8 cellular contexts compared by ENCODE assay signal in genomic region chr11:130315354-130315970, GRCh38. TPM values are rescaled to one million over a fixed set of nuclear protein-coding genes. Genes with fewer than 3 reads are reported as not detected.
DNase-seq lines count a peak whose midpoint lies in the region; ATAC-seq and TF ChIP-seq lines count a peak whose summit lies in the region.

No MANE protein-coding gene starts in this region.

- DNase-seq in NCI-H2029 (lab: John Stamatoyannopoulos, UW) (peak; percentile 24), NCI-H2029 treated with DMSO at 0.1 percent for 48 hours (lab: John Stamatoyannopoulos, UW) (no peak), mucosa of descending colon (peak; percentile 48 to 80 (median 70)), AG08395 (ENCODE audit: low spot score) (no peak)
- peak; percentile 84 for DNase-seq in activated CD4-positive, alpha-beta T cell treated with anti-CD3 and anti-CD28 coated beads, Interleukin-2, amount 10 ng/mL, durations not matched to agents 24 days and 14 days
- DNase-seq in stimulated activated effector memory CD8-positive, alpha-beta T cell treated with anti-CD3 and anti-CD28 coated beads, Interleukin-12 subunit alpha, Interleukin-12 subunit beta, amount 100 ng/mL, for 72 hours (ENCODE audit: low spot score in 2 of 2): peak; percentile 42 to 71

- H3K4me1 Mint-ChIP-seq in activated CD4-positive, alpha-beta T cell treated with anti-CD3 and anti-CD28 coated beads, Interleukin-2, amount 10 ng/mL, durations not matched to agents 24 days and 14 days: peaks cover 32% of the 10 kb centered on the region
- H3K4me1 Mint-ChIP-seq in stimulated activated effector memory CD8-positive, alpha-beta T cell treated with anti-CD3 and anti-CD28 coated beads, Interleukin-12 subunit alpha, Interleukin-12 subunit beta, amount 100 ng/mL, for 72 hours: peaks cover 34% of the 10 kb centered on the region

- H3K4me3 ChIP-seq in duodenal mucosa (ENCODE audit: low read depth in 1 of 2, low read length in 2 of 2) (peak overlapping the region; percentile 67 to 77), mucosa of descending colon (no peak overlapping the region)

- H3K27ac ChIP-seq in duodenal mucosa (ENCODE audit: low read depth, low read length): peak overlapping the region; percentile 63

- peaks cover 3% of the 10 kb centered on the region for H3K27me3 Mint-ChIP-seq in activated CD4-positive, alpha-beta T cell treated with anti-CD3 and anti-CD28 coated beads, Interleukin-2, amount 10 ng/mL, durations not matched to agents 24 days and 14 days

- intact Hi-C loops in activated CD4-positive, alpha-beta T cell treated with anti-CD3 and anti-CD28 coated beads, Interleukin-2, amount 10 ng/mL, durations not matched to agents 24 days and 14 days (cut with micrococcal nuclease): loop anchor here (1.0 to 10.0 kb wide), 6 partner anchors 25 to 601 kb away; partner anchors contain the start of genes NFRKB and SNX19
- intact Hi-C loops in mucosa of descending colon (cut with DNase I, micrococcal nuclease): no loop called here

- peaks cover 5% of the 10 kb centered on the region for H3K36me3 Mint-ChIP-seq in activated CD4-positive, alpha-beta T cell treated with anti-CD3 and anti-CD28 coated beads, Interleukin-2, amount 10 ng/mL, durations not matched to agents 24 days and 14 days (ENCODE audit: low read depth)
- H3K36me3 Mint-ChIP-seq in stimulated activated effector memory CD8-positive, alpha-beta T cell treated with anti-CD3 and anti-CD28 coated beads, Interleukin-12 subunit alpha, Interleukin-12 subunit beta, amount 100 ng/mL, for 72 hours: peaks cover 23% of the 10 kb centered on the region

- peak overlapping the region; percentile 21 to 66 for H3K9ac ChIP-seq in duodenal mucosa (ENCODE audit: low read depth in 1 of 2, low read length in 2 of 2)

- H3K9me3 ChIP-seq in duodenal mucosa (ENCODE audit: control insufficient read depth in 1 of 2, low read length in 2 of 2) (no peaks in the 10 kb centered on the region), mucosa of descending colon (no peaks in the 10 kb centered on the region)

- H3K9me3 Mint-ChIP-seq in activated CD4-positive, alpha-beta T cell treated with anti-CD3 and anti-CD28 coated beads, Interleukin-2, amount 10 ng/mL, durations not matched to agents 24 days and 14 days: no peaks in the 10 kb centered on the region
- no peaks in the 10 kb centered on the region for H3K9me3 Mint-ChIP-seq in stimulated activated effector memory CD8-positive, alpha-beta T cell treated with anti-CD3 and anti-CD28 coated beads, Interleukin-12 subunit alpha, Interleukin-12 subunit beta, amount 100 ng/mL, for 72 hours

- peak overlapping the region; percentile 90 for H3K4me3 Mint-ChIP-seq in activated CD4-positive, alpha-beta T cell treated with anti-CD3 and anti-CD28 coated beads, Interleukin-2, amount 10 ng/mL, durations not matched to agents 24 days and 14 days
- peak overlapping the region; percentile 87 for H3K4me3 Mint-ChIP-seq in stimulated activated effector memory CD8-positive, alpha-beta T cell treated with anti-CD3 and anti-CD28 coated beads, Interleukin-12 subunit alpha, Interleukin-12 subunit beta, amount 100 ng/mL, for 72 hours

- H3K27me3 ChIP-seq in duodenal mucosa (ENCODE audit: control insufficient read depth in 1 of 2, insufficient read depth in 2 of 2, low read length in 2 of 2): no peaks in the 10 kb centered on the region

- peak overlapping the region; percentile 95 for H3K27ac Mint-ChIP-seq in activated CD4-positive, alpha-beta T cell treated with anti-CD3 and anti-CD28 coated beads, Interleukin-2, amount 10 ng/mL, durations not matched to agents 24 days and 14 days
- H3K27ac Mint-ChIP-seq in stimulated activated effector memory CD8-positive, alpha-beta T cell treated with anti-CD3 and anti-CD28 coated beads, Interleukin-12 subunit alpha, Interleukin-12 subunit beta, amount 100 ng/mL, for 72 hours: peak overlapping the region; percentile 97

- H3K4me1 ChIP-seq in duodenal mucosa (ENCODE audit: control insufficient read depth in 1 of 2, insufficient read depth in 2 of 2, low read length in 2 of 2) (peaks cover 4 to 23% of the 10 kb centered on the region in 2 donors), mucosa of descending colon (ENCODE audit: low read depth) (no peaks in the 10 kb centered on the region)

- H3K36me3 ChIP-seq in duodenal mucosa (ENCODE audit: control insufficient read depth in 1 of 2, insufficient read depth in 2 of 2, low read length in 2 of 2): no peaks in the 10 kb centered on the region
- no peaks in the 10 kb centered on the region for H3K36me3 ChIP-seq in mucosa of descending colon (ENCODE audit: low read depth)

- ATAC-seq in HG03439 (IDR thresholded peaks at IDR 0.05; ENCODE audit: unreplicated experiment) (peak; percentile 31), mucosa of descending colon (peak; percentile 31)
- ATAC-seq in stimulated activated effector memory CD8-positive, alpha-beta T cell treated with anti-CD3 and anti-CD28 coated beads, Interleukin-12 subunit alpha, Interleukin-12 subunit beta, amount 100 ng/mL, for 72 hours: peak; percentile 70

- no peak for TF ChIP-seq CTCF in mucosa of descending colon (IDR thresholded peaks at IDR 0.05)

RNA-seq across cellular contexts. Expression of gene ZBTB44, which starts 0.7 kb away (rescaled TPM):
- 33.1 and 36.0 TPM in 2 replicates for total RNA-seq in activated CD4-positive, alpha-beta T cell treated with anti-CD3 and anti-CD28 coated beads, Interleukin-2, amount 10 ng/mL, durations not matched to agents 24 days and 14 days
- total RNA-seq in mucosa of descending colon: 10 to 100 TPM; 26.5 to 56.8 (median 32.4) TPM

Comparison
In these comparisons a context has a peak if more than half of its experiments do, and no peak if none do; other contexts are left out.
1. DNase-seq: peak in NCI-H2029 (single experiment), activated CD4-positive, alpha-beta T cell treated with anti-CD3 and anti-CD28 coated beads, Interleukin-2, amount 10 ng/mL, durations not matched to agents 24 days and 14 days (single experiment), mucosa of descending colon (3 of 3) and stimulated activated effector memory CD8-positive, alpha-beta T cell treated with anti-CD3 and anti-CD28 coated beads, Interleukin-12 subunit alpha, Interleukin-12 subunit beta, amount 100 ng/mL, for 72 hours (2 of 2); none in NCI-H2029 treated with DMSO at 0.1 percent for 48 hours (single experiment) and AG08395 (single experiment).
2. Peak in every context shown above with its lines, with median percentiles within 50 percentile points of each other: ATAC-seq.